In genomic region chr3:151873433-151873832, GRCh38 we compare ENCODE assay signal across 1 cellular context.
TF ChIP-seq lines count a peak whose summit lies in the region.

Gene SUCNR1, plus strand, starts transcription at chr3:151873643. Its CDS starts 6,250 bp downstream, at chr3:151879893.

TF ChIP-seq in SK-N-SH treated with all-trans-retinoic acid at 6 μM for 48 hours, 23 proteins besides CTCF, POLR2A, EP300 and RAD21:
- TF ChIP-seq CSRNP3 (CRISPR knock-in tag; IDR thresholded peaks at IDR 0.05), result no peak
- no peak for TF ChIP-seq CSDC2 (CRISPR knock-in tag; IDR thresholded peaks at IDR 0.05)
- TF ChIP-seq GLIS3 (CRISPR knock-in tag; IDR thresholded peaks at IDR 0.05), result no peak
- TF ChIP-seq ZC3H10 (CRISPR knock-in tag; IDR thresholded peaks at IDR 0.05), result no peak
- TF ChIP-seq SNAI2 (CRISPR knock-in tag; IDR thresholded peaks at IDR 0.05), result no peak
- no peak for TF ChIP-seq RARB (CRISPR knock-in tag; IDR thresholded peaks at IDR 0.05)
- TF ChIP-seq CREB5 (CRISPR knock-in tag; IDR thresholded peaks at IDR 0.05; ENCODE audit: low read depth), result no peak
- TF ChIP-seq ARNTL (CRISPR knock-in tag; IDR thresholded peaks at IDR 0.05; ENCODE audit: borderline replicate concordance, low read depth), result no peak
- no peak for TF ChIP-seq ZNF8 (CRISPR knock-in tag; IDR thresholded peaks at IDR 0.05)
- TF ChIP-seq PATZ1 (CRISPR knock-in tag; IDR thresholded peaks at IDR 0.05; ENCODE audit: borderline replicate concordance), result no peak
- no peak for TF ChIP-seq ESRRG (CRISPR knock-in tag; IDR thresholded peaks at IDR 0.05)
- TF ChIP-seq ISL1 (CRISPR knock-in tag; IDR thresholded peaks at IDR 0.05), result no peak
- no peak for TF ChIP-seq POU6F1 (CRISPR knock-in tag; IDR thresholded peaks at IDR 0.05; ENCODE audit: borderline replicate concordance, low read depth)
- no peak for TF ChIP-seq OSR1 (CRISPR knock-in tag; IDR thresholded peaks at IDR 0.05)
- no peak for TF ChIP-seq PPARA (CRISPR knock-in tag; IDR thresholded peaks at IDR 0.05; ENCODE audit: borderline replicate concordance)
- no peak for TF ChIP-seq ZNF70 (CRISPR knock-in tag; IDR thresholded peaks at IDR 0.05)
- TF ChIP-seq TCF4 (CRISPR knock-in tag; IDR thresholded peaks at IDR 0.05; ENCODE audit: borderline replicate concordance), result no peak
- no peak for TF ChIP-seq TSHZ2 (CRISPR knock-in tag; IDR thresholded peaks at IDR 0.05)
TF ChIP-seq in SK-N-SH treated with all-trans-retinoic acid at 6 μM for 48 hours: peak in this region for 0.
